Comparison of ENCODE assay signal across 8 cellular contexts in the genomic region with DNA sequence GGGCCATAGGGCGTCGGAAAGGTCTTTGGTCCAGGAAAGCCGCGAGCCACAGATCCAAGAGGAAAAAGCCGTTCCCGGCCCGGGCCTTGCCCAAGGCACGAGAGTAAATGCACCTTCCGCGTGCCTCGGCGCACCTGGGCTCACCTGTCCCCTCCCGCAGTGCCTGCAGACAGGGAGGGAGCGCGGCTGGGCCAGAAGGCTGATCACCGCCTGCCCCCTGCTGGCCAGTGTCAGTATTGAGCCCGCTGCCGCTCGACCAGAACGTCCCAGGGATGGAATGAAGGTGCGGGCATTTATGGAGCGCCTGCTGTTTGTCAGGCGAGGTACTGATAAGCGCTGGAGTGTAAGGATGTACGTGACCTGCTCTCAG. TPM values are rescaled to one million over a fixed set of nuclear protein-coding genes. Genes with fewer than 3 reads are reported as not detected.
A peak's percentile ranks its signal among the peaks of the same experiment; 100 is the strongest.
DNase-seq lines count a peak whose midpoint lies in the region; ATAC-seq, FAIRE-seq and TF ChIP-seq lines count a peak whose summit lies in the region.

No MANE protein-coding gene starts in this region.

- intact Hi-C loops in stomach (cut with DNase I; ENCODE audit: low total_unique reads): loop anchor here (5.0 kb wide), 1 partner anchor 168 kb away; no protein-coding TSS in a partner anchor

- no peak overlapping the region for H3K4me3 ChIP-seq in SJCRH30
- peak overlapping the region; percentile 37 to 52 (median 38) for H3K4me3 ChIP-seq in stomach

- DNase-seq in C1 segment of cervical spinal cord (lab: John Stamatoyannopoulos, UW) (peak in 13 of 14 donors; percentile 22 to 82 (median 62)), M059J (ENCODE audit: low read depth) (peak; percentile 67), SJCRH30 (peak; percentile 71 to 86), frontal cortex (ENCODE audit: low spot score in 2 of 2) (peak; percentile 75 to 85), neural crest cell (ENCODE audit: low read depth, low spot score) (peak; percentile 82), stomach (peak; percentile 96)
- peak; percentile 71 for DNase-seq in activated gamma-delta T cell treated with anti-CD3 and anti-CD28 coated beads, Interleukin-2, amount 50 U/mL, for 16 hours (ENCODE audit: low read depth)

- H3K27me3 ChIP-seq in SJCRH30 (no peaks in the 10 kb centered on the region), stomach (no peaks in the 10 kb centered on the region)

- H3K27ac Mint-ChIP-seq in neural crest cell (ENCODE audit: unreplicated experiment): no peak overlapping the region

- no peaks in the 10 kb centered on the region for H3K9me3 ChIP-seq in SJCRH30 (replicated peaks)
- no peaks in the 10 kb centered on the region for H3K9me3 ChIP-seq in stomach

- TF ChIP-seq EP300 in stomach (IDR thresholded peaks at IDR 0.05): no peak

- TF ChIP-seq CTCF in neural crest cell (conservative IDR thresholded peaks at IDR 0.05) (peak; percentile 99), stomach (IDR thresholded peaks at IDR 0.05) (peak in 6 of 7 experiments; percentile 90 to 100 (median 98))

- TF ChIP-seq POLR2A in stomach (IDR thresholded peaks at IDR 0.05): no peak

- peaks cover 11% of the 10 kb centered on the region for H3K4me1 Mint-ChIP-seq in neural crest cell

- H3K36me3 Mint-ChIP-seq in neural crest cell (ENCODE audit: low read depth): no peaks in the 10 kb centered on the region

- no peaks in the 10 kb centered on the region for H3K9me3 Mint-ChIP-seq in neural crest cell

- FAIRE-seq in frontal cortex (lab: Jason Lieb, UNC): no peak

- peak; percentile 55 for ATAC-seq in GM21367 (IDR thresholded peaks at IDR 0.05; ENCODE audit: unreplicated experiment)

- peak overlapping the region; percentile 72 for H3K4me3 Mint-ChIP-seq in neural crest cell

- peaks cover 6% of the 10 kb centered on the region for H3K27me3 Mint-ChIP-seq in neural crest cell (ENCODE audit: low read depth)

- 1 to 4% (median 4%) methylated on average over 25 of the region's 25 CpGs for WGBS in stomach, 5 donors

- no peaks in the 10 kb centered on the region for H3K36me3 ChIP-seq in SJCRH30
- no peaks in the 10 kb centered on the region for H3K36me3 ChIP-seq in stomach

- H3K4me1 ChIP-seq in SJCRH30: peaks cover 4% of the 10 kb centered on the region
- peaks cover 12 to 41% (median 30%) of the 10 kb centered on the region in 4 donors for H3K4me1 ChIP-seq in stomach

- H3K27ac ChIP-seq in SJCRH30 (no peak overlapping the region), stomach (peak overlapping the region; percentile 79 to 90 (median 88))

RNA-seq across cellular contexts. Expression of a gene that starts 0.7 kb away (rescaled TPM):
- 0.05 and 0.76 TPM in 2 replicates for total RNA-seq in M059J (2014; rRNA removed; shearing (Covaris generic))
- total RNA-seq in SJCRH30 (2014; rRNA removed; shearing (Covaris generic)): 1.2 and 2.3 TPM in 2 replicates
- total RNA-seq in frontal cortex (0.41 TPM), neural crest cell (1.8 and 3.0 TPM in 2 replicates), stomach (100 to 1,000 TPM in 2 of 5 donors, 10 to 100 TPM in 2, 1 to 10 TPM in 1; 8.6 to 289 (median 44.6) TPM)
- polyA plus RNA-seq in stomach: 10 to 100 TPM in 1 of 3 donors, 1 to 10 TPM in 2; 5.7 to 28.8 (median 9.2) TPM

RNA-seq across cellular contexts. Expression of a gene that starts 22.4 kb away (rescaled TPM):
- 23.8 and 42.6 TPM in 2 replicates for total RNA-seq in M059J (2014; rRNA removed; shearing (Covaris generic))
- 16.0 and 16.2 TPM in 2 replicates for total RNA-seq in SJCRH30 (2014; rRNA removed; shearing (Covaris generic))
- total RNA-seq in frontal cortex: 14.3 TPM
- total RNA-seq in neural crest cell: 13.0 and 14.3 TPM in 2 replicates
- 10 to 100 TPM; 15.1 to 59.3 (median 31.5) TPM for total RNA-seq in stomach
- polyA plus RNA-seq in stomach: 1 to 10 TPM; 6.6 to 8.6 (median 7.7) TPM

RNA-seq across cellular contexts. Expression of a gene that starts 26.7 kb away (rescaled TPM):
- not detected in 2 replicates for total RNA-seq in M059J (2014; rRNA removed; shearing (Covaris generic))
- total RNA-seq in SJCRH30 (2014; rRNA removed; shearing (Covaris generic)): 11.7 and 12.0 TPM in 2 replicates
- 1.6 TPM for total RNA-seq in frontal cortex
- total RNA-seq in neural crest cell: 6.9 and 7.5 TPM in 2 replicates
- 1 to 10 TPM; 1.4 to 4.0 (median 2.9) TPM for total RNA-seq in stomach
- polyA plus RNA-seq in stomach: under 1 TPM in 2 of 3 donors, not detected in 1; 0.37 to 0.90 TPM
